In genomic region chr3:9897408-9898372, GRCh38 we compare ENCODE assay signal across 10 cellular contexts. TPM values are rescaled to one million over a fixed set of nuclear protein-coding genes. Genes with fewer than 3 reads are reported as not detected.
A peak's percentile ranks its signal among the peaks of the same experiment; 100 is the strongest.
DNase-seq lines count a peak whose midpoint lies in the region; ATAC-seq and TF ChIP-seq lines count a peak whose summit lies in the region.
"Had no signal": no experiment of that assay in that cellular context is flagged by ENCODE, and none has a peak within 500 bp of the region (broad histone marks: within the 10 kb centered on the region; RNA-seq: fewer than 3 reads in every experiment).

No MANE protein-coding gene starts in this region.

- peak overlapping the region in 1 of 7 donors; percentile 29 for H3K4me3 Mint-ChIP-seq in CD8-positive, alpha-beta memory T cell
- H3K4me3 Mint-ChIP-seq in HFFc6 = no peak overlapping the region
- H3K4me3 Mint-ChIP-seq in activated B cell treated with CpG ODN at 0.5 μM for 24 hours = no peak overlapping the region

- no peaks in the 10 kb centered on the region for H3K9me3 ChIP-seq in CD8-positive, alpha-beta memory T cell (ENCODE audit: low read length)
- H3K9me3 ChIP-seq in left lung = no peaks in the 10 kb centered on the region
- H3K9me3 ChIP-seq: ascending aorta had no signal

- TF ChIP-seq CTCF in HFFc6 (IDR thresholded peaks at IDR 0.05) = no peak
- TF ChIP-seq CTCF in activated B cell treated with CpG ODN at 0.5 μM for 24 hours (IDR thresholded peaks at IDR 0.05) = no peak
- TF ChIP-seq CTCF in left lung (IDR thresholded peaks at IDR 0.05) = no peak

- no peaks in the 10 kb centered on the region for H3K27me3 Mint-ChIP-seq in CD8-positive, alpha-beta memory T cell
- no peaks in the 10 kb centered on the region; the same call in 1 of the 2 replicates for H3K27me3 Mint-ChIP-seq in HFFc6 (ENCODE audit: insufficient read depth)
- H3K27me3 Mint-ChIP-seq in activated B cell treated with CpG ODN at 0.5 μM for 24 hours = no peaks in the 10 kb centered on the region

- no peak overlapping the region for H3K27ac ChIP-seq in CD8-positive, alpha-beta memory T cell (ENCODE audit: low read depth, low read length)
- H3K27ac ChIP-seq in left lung = peak overlapping the region; percentile 17 to 46

- POLR2A ChIA-PET in CD8-positive, alpha-beta memory T cell (lab: Charles Lee) = no interaction called here
- POLR2A ChIA-PET in activated B cell treated with CpG ODN at 0.5 μM for 24 hours (lab: Charles Lee) = no interaction called here

- intact Hi-C loops in activated B cell treated with CpG ODN at 0.5 μM for 24 hours (cut with micrococcal nuclease) (no loop called here), left lung (cut with DNase I) (no loop called here)

- peak overlapping the region; percentile 8 to 86 (median 78) for H3K27ac Mint-ChIP-seq in CD8-positive, alpha-beta memory T cell
- H3K27ac Mint-ChIP-seq in HFFc6 (peak overlapping the region; percentile 48), activated B cell treated with CpG ODN at 0.5 μM for 24 hours (peak overlapping the region; percentile 18)

- H3K4me1 ChIP-seq in CD8-positive, alpha-beta memory T cell (ENCODE audit: insufficient read depth, low read length) = peaks cover 12% of the 10 kb centered on the region
- H3K4me1 ChIP-seq in left lung = peaks cover 4 to 31% of the 10 kb centered on the region in 2 donors

- CTCF ChIA-PET in CD8-positive, alpha-beta memory T cell (lab: Charles Lee) = no interaction called here
- CTCF ChIA-PET in activated B cell treated with CpG ODN at 0.5 μM for 24 hours (lab: Charles Lee) = no interaction called here

- peaks cover 26 to 53% (median 53%) of the 10 kb centered on the region in 3 donors for H3K4me1 Mint-ChIP-seq in CD8-positive, alpha-beta memory T cell
- peaks cover 64% of the 10 kb centered on the region for H3K4me1 Mint-ChIP-seq in HFFc6 (ENCODE audit: low read depth)
- peaks cover 33% of the 10 kb centered on the region for H3K4me1 Mint-ChIP-seq in activated B cell treated with CpG ODN at 0.5 μM for 24 hours

- H3K27me3 ChIP-seq in CD8-positive, alpha-beta memory T cell (ENCODE audit: insufficient read depth, low read length, poor library complexity, severe bottlenecking) = no peaks in the 10 kb centered on the region
- no peaks in the 10 kb centered on the region for H3K27me3 ChIP-seq in left lung
- H3K27me3 ChIP-seq: ascending aorta had no signal

- peaks cover 7% of the 10 kb centered on the region for H3K36me3 ChIP-seq in CD8-positive, alpha-beta memory T cell (ENCODE audit: insufficient read depth, low read length)
- peaks cover 0 to 17% of the 10 kb centered on the region in 2 donors for H3K36me3 ChIP-seq in left lung

- H3K9me3 Mint-ChIP-seq in CD8-positive, alpha-beta memory T cell = no peaks in the 10 kb centered on the region
- H3K9me3 Mint-ChIP-seq in HFFc6 (peaks cover 9% of the 10 kb centered on the region), activated B cell treated with CpG ODN at 0.5 μM for 24 hours (no peaks in the 10 kb centered on the region)

- ATAC-seq in activated B cell treated with CpG ODN at 0.5 μM for 24 hours (ENCODE audit: low read depth) = no peak
- ATAC-seq in left lung = peak; percentile 82
- ATAC-seq in HG02852 (IDR thresholded peaks at IDR 0.05; ENCODE audit: unreplicated experiment) = no peak

- no peak overlapping the region for H3K4me3 ChIP-seq in CD8-positive, alpha-beta memory T cell (ENCODE audit: low read length)
- H3K4me3 ChIP-seq in left lung = no peak overlapping the region
- H3K4me3 ChIP-seq: ascending aorta had no signal

- peaks cover 3 to 22% (median 14%) of the 10 kb centered on the region in 3 donors for H3K36me3 Mint-ChIP-seq in CD8-positive, alpha-beta memory T cell
- peaks cover 31% of the 10 kb centered on the region for H3K36me3 Mint-ChIP-seq in HFFc6 (ENCODE audit: low read depth)
- peaks cover 21% of the 10 kb centered on the region for H3K36me3 Mint-ChIP-seq in activated B cell treated with CpG ODN at 0.5 μM for 24 hours (ENCODE audit: low read depth)

- DNase-seq in CD8-positive, alpha-beta memory T cell = no peak
- no peak for DNase-seq in HFFc6
- DNase-seq in activated B cell treated with CpG ODN at 0.5 μM for 24 hours = no peak
- peak in 1 of 2 donors; percentile 60 for DNase-seq in left lung
- no peak for DNase-seq in central memory CD4-positive, alpha-beta T cell
- no peak for DNase-seq in cerebellum (ENCODE audit: low spot score)
- DNase-seq in T-helper 9 cell = no peak
- DNase-seq: NCI-H526 had no signal

RNA-seq across cellular contexts. Expression of gene IL17RE, which starts 5.0 kb away (rescaled TPM):
- total RNA-seq in CD8-positive, alpha-beta memory T cell = 1 to 10 TPM in 1 of 2 experiments, under 1 TPM in 1; 0.47 to 1.2 TPM
- polyA plus RNA-seq in CD8-positive, alpha-beta memory T cell = 1.2 TPM
- total RNA-seq in HFFc6 (2021; fragmentation: NEBNext Ultra II Directional; extraction: Animal tissue kit (Norgen Biotek cat#: 25700)) = under 1 TPM; 0.51 to 0.80 (median 0.65) TPM
- 0.66 and 0.82 TPM in 2 replicates for total RNA-seq in activated B cell treated with CpG ODN at 0.5 μM for 24 hours
- 10 to 100 TPM; 14.4 to 22.5 TPM for total RNA-seq in left lung
- 0.18 TPM for total RNA-seq in cerebellum

RNA-seq across cellular contexts. Expression of gene JAGN1, which starts 7.3 kb away (rescaled TPM):
- 10 to 100 TPM; 55.5 to 59.0 TPM for total RNA-seq in CD8-positive, alpha-beta memory T cell
- polyA plus RNA-seq in CD8-positive, alpha-beta memory T cell = 44.4 TPM
- total RNA-seq in HFFc6 (2021; fragmentation: NEBNext Ultra II Directional; extraction: Animal tissue kit (Norgen Biotek cat#: 25700)) = 10 to 100 TPM; 23.9 to 28.7 (median 26.5) TPM
- total RNA-seq in activated B cell treated with CpG ODN at 0.5 μM for 24 hours (30.9 and 32.1 TPM in 2 replicates), left lung (10 to 100 TPM; 25.1 to 31.8 TPM), cerebellum (13.4 TPM)

RNA-seq across cellular contexts. Expression of gene CIDEC, which starts 17.6 kb away (rescaled TPM):
- total RNA-seq in CD8-positive, alpha-beta memory T cell = not detected
- not detected for polyA plus RNA-seq in CD8-positive, alpha-beta memory T cell
- not detected for total RNA-seq in HFFc6 (2021; fragmentation: NEBNext Ultra II Directional; extraction: Animal tissue kit (Norgen Biotek cat#: 25700))
- total RNA-seq in activated B cell treated with CpG ODN at 0.5 μM for 24 hours (not detected in 2 replicates), left lung (not detected), cerebellum (not detected)

RNA-seq across cellular contexts. Expression of gene IL17RC, which starts 19.2 kb away (rescaled TPM):
- under 1 TPM; 0.20 to 0.31 TPM for total RNA-seq in CD8-positive, alpha-beta memory T cell
- 11.0 TPM for polyA plus RNA-seq in CD8-positive, alpha-beta memory T cell
- 10 to 100 TPM; 26.3 to 33.6 (median 29.6) TPM for total RNA-seq in HFFc6 (2021; fragmentation: NEBNext Ultra II Directional; extraction: Animal tissue kit (Norgen Biotek cat#: 25700))
- 0.11 and 0.29 TPM in 2 replicates for total RNA-seq in activated B cell treated with CpG ODN at 0.5 μM for 24 hours
- total RNA-seq in left lung = 10 to 100 TPM; 20.4 to 26.2 TPM
- total RNA-seq in cerebellum = 12.8 TPM

RNA-seq across cellular contexts. Expression of gene CRELD1, which starts 35.9 kb away (rescaled TPM):
- 10 to 100 TPM; 14.0 to 16.0 TPM for total RNA-seq in CD8-positive, alpha-beta memory T cell
- polyA plus RNA-seq in CD8-positive, alpha-beta memory T cell = 24.5 TPM
- 10 to 100 TPM; 11.3 to 22.6 (median 12.4) TPM for total RNA-seq in HFFc6 (2021; fragmentation: NEBNext Ultra II Directional; extraction: Animal tissue kit (Norgen Biotek cat#: 25700))
- 26.9 and 30.5 TPM in 2 replicates for total RNA-seq in activated B cell treated with CpG ODN at 0.5 μM for 24 hours
- total RNA-seq in left lung = 10 to 100 TPM; 29.9 to 56.8 TPM
- 23.4 TPM for total RNA-seq in cerebellum

Comparison
In these comparisons a context has a peak if more than half of its experiments do, and no peak if none do; other contexts are left out.
1. H3K27ac Mint-ChIP-seq: peak in every context shown above with its lines; median percentile 78 in CD8-positive, alpha-beta memory T cell; 48 in HFFc6; 18 in activated B cell treated with CpG ODN at 0.5 μM for 24 hours.